In the genomic region with DNA sequence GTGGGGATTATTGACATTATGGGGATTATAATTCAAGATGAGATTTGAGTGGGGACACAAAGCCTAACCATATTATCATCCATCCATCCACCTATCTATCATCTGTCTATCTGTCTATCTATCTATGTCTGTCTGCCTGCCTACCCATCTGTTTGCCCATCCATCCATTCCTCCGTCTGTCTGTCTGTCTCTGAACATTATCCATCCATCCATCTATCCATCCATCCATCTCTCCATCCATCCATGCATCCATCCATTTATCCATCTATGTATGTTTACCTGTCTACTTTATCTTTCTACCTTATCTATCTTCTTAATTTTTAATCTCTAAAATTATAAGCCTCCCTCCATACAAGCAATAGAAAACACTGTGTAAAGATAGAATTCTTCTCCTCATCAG, we compare ENCODE assay signal across 11 cellular contexts. TPM values are rescaled to one million over a fixed set of nuclear protein-coding genes. Genes with fewer than 3 reads are reported as not detected.
"Had no signal": no experiment of that assay in that cellular context is flagged by ENCODE, and none has a peak within 500 bp of the region (broad histone marks: within the 10 kb centered on the region; RNA-seq: fewer than 3 reads in every experiment).

No MANE protein-coding gene starts in this region.

- H3K27ac ChIP-seq: GM23248, KMS-11 had no signal

- H2AFZ ChIP-seq: GM23248 had no signal

- H3K4me3 ChIP-seq: GM23248 had no signal

- DNase-seq: GM23248, GOT3, H9, HCEC 1CT, HFFc6, IMR-90, KBM-7 had no signal

- H3K9ac ChIP-seq: GM23248, KMS-11 had no signal

- H3K4me2 ChIP-seq: KMS-11 had no signal

- FAIRE-seq: H54, HTR-8/SVneo had no signal

RNA-seq across cellular contexts. Expression of gene SH3BGR, which starts 47.4 kb away (rescaled TPM):
- total RNA-seq: HT-29 had no signal

RNA-seq across cellular contexts. Expression of gene LCA5L, which starts 53.6 kb away (rescaled TPM):
- total RNA-seq: HT-29 had no signal
